ENCODE assay signal across 8 cellular contexts in genomic region chr6:31546339-31546961, GRCh38. TPM values are rescaled to one million over a fixed set of nuclear protein-coding genes. Genes with fewer than 3 reads are reported as not detected.
DNase-seq lines count a peak whose midpoint lies in the region; ATAC-seq lines count a peak whose summit lies in the region.

ATP6V1G2 (minus strand) TSS chr6:31546608; CDS start chr6:31546559, 49 bp downstream.

- POLR2A ChIA-PET in CD4-positive, alpha-beta memory T cell (lab: Charles Lee; ENCODE audit: partially characterized antibody), result interaction anchor here (0.6 to 52.5 kb wide), 8 partner anchors 8 to 106 kb away, joined by 3 to 3597 read pairs (median 4); partner anchors contain the start of genes LST1, LTA, LTB and MICB

- peaks cover 45% of the 10 kb centered on the region for H3K4me1 ChIP-seq in CD4-positive, alpha-beta memory T cell (ENCODE audit: insufficient read depth, low read length)

- H3K27ac Mint-ChIP-seq in CD4-positive, alpha-beta memory T cell, result peak within 1 kb of the TSS; percentile 93 to 99 (median 97)
- H3K27ac Mint-ChIP-seq in naive B cell, result peak within 1 kb of the TSS; percentile 83 to 98 (median 96)
- peak within 1 kb of the TSS; percentile 85 for H3K27ac Mint-ChIP-seq in stimulated activated effector memory CD8-positive, alpha-beta T cell treated with anti-CD3 and anti-CD28 coated beads, Interleukin-12 subunit alpha, Interleukin-12 subunit beta, amount 100 ng/mL, for 72 hours

- CTCF ChIA-PET in CD4-positive, alpha-beta memory T cell (lab: Charles Lee; ENCODE audit: partially characterized antibody), result interaction anchor here (0.9 to 35.1 kb wide), 9 partner anchors 10 to 406 kb away, joined by 3 to 1152 read pairs (median 5); partner anchors contain the start of genes LST1, LTB, NCR3 and TNF

- H3K27me3 Mint-ChIP-seq in CD4-positive, alpha-beta memory T cell, result no peaks in the 10 kb centered on the region
- no peaks in the 10 kb centered on the region for H3K27me3 Mint-ChIP-seq in naive B cell

- H3K36me3 Mint-ChIP-seq in CD4-positive, alpha-beta memory T cell, result peaks cover 0 to 15% of the 10 kb centered on the region in 2 donors
- H3K36me3 Mint-ChIP-seq in naive B cell, result peaks cover 0 to 5% of the 10 kb centered on the region in 2 donors
- H3K36me3 Mint-ChIP-seq in stimulated activated effector memory CD8-positive, alpha-beta T cell treated with anti-CD3 and anti-CD28 coated beads, Interleukin-12 subunit alpha, Interleukin-12 subunit beta, amount 100 ng/mL, for 72 hours, result peaks cover 34% of the 10 kb centered on the region

- peaks cover 23 to 53% (median 37%) of the 10 kb centered on the region in 4 donors for H3K4me1 Mint-ChIP-seq in CD4-positive, alpha-beta memory T cell
- H3K4me1 Mint-ChIP-seq in naive B cell, result peaks cover 26 to 52% (median 28%) of the 10 kb centered on the region in 3 donors
- peaks cover 33% of the 10 kb centered on the region for H3K4me1 Mint-ChIP-seq in stimulated activated effector memory CD8-positive, alpha-beta T cell treated with anti-CD3 and anti-CD28 coated beads, Interleukin-12 subunit alpha, Interleukin-12 subunit beta, amount 100 ng/mL, for 72 hours

- DNase-seq in CD4-positive, alpha-beta memory T cell, result peak; percentile 76 to 87 (median 80)
- DNase-seq in Kasumi-1 (lab: John Stamatoyannopoulos, UW) (peak; percentile 93 to 94), RKO (ENCODE audit: low spot score) (peak; percentile 95), activated T-helper 1 cell treated with Interleukin-2 at 50 U/mL for 16 hours (ENCODE audit: low read depth) (peak; percentile 69), fibroblast of gingiva (ENCODE audit: low read depth) (peak; percentile 88), naive B cell (peak; percentile 77)
- peak; percentile 77 to 95 for DNase-seq in stimulated activated effector memory CD8-positive, alpha-beta T cell treated with anti-CD3 and anti-CD28 coated beads, Interleukin-12 subunit alpha, Interleukin-12 subunit beta, amount 100 ng/mL, for 72 hours (ENCODE audit: low spot score in 2 of 2)

- H3K27ac ChIP-seq in CD4-positive, alpha-beta memory T cell (ENCODE audit: low read depth, low read length), result peak within 1 kb of the TSS; percentile 85

- intact Hi-C loops in CD4-positive, alpha-beta memory T cell (cut with micrococcal nuclease), result loop anchor here (1.0 to 5.0 kb wide), 4 partner anchors 52 to 411 kb away; partner anchors contain the start of genes GPANK1, NELFE and SKIC2

- peak; percentile 47 for ATAC-seq in GM21528 (IDR thresholded peaks at IDR 0.05; ENCODE audit: low FRiP score, unreplicated experiment)
- peak; percentile 45 for ATAC-seq in naive B cell (ENCODE audit: low read depth in 2 of 2)
- ATAC-seq in stimulated activated effector memory CD8-positive, alpha-beta T cell treated with anti-CD3 and anti-CD28 coated beads, Interleukin-12 subunit alpha, Interleukin-12 subunit beta, amount 100 ng/mL, for 72 hours, result peak; percentile 73

- no peaks in the 10 kb centered on the region for H3K9me3 ChIP-seq in CD4-positive, alpha-beta memory T cell (ENCODE audit: control insufficient read depth in 1 of 2, low read length in 2 of 2)

- H3K36me3 ChIP-seq in CD4-positive, alpha-beta memory T cell (ENCODE audit: insufficient read depth, low read length), result peaks cover 4% of the 10 kb centered on the region

- H3K27me3 ChIP-seq in CD4-positive, alpha-beta memory T cell (ENCODE audit: insufficient read depth, low read length), result no peaks in the 10 kb centered on the region

- H3K9me3 Mint-ChIP-seq in CD4-positive, alpha-beta memory T cell, result peaks cover 0 to 2% (median 0%) of the 10 kb centered on the region in 8 donors
- H3K9me3 Mint-ChIP-seq in naive B cell, result no peaks in the 10 kb centered on the region
- H3K9me3 Mint-ChIP-seq in stimulated activated effector memory CD8-positive, alpha-beta T cell treated with anti-CD3 and anti-CD28 coated beads, Interleukin-12 subunit alpha, Interleukin-12 subunit beta, amount 100 ng/mL, for 72 hours, result no peaks in the 10 kb centered on the region

- peak within 1 kb of the TSS; percentile 85 to 93 (median 88) for H3K4me3 Mint-ChIP-seq in CD4-positive, alpha-beta memory T cell
- H3K4me3 Mint-ChIP-seq in naive B cell, result peak within 1 kb of the TSS; percentile 84 to 95 (median 91)
- H3K4me3 Mint-ChIP-seq in stimulated activated effector memory CD8-positive, alpha-beta T cell treated with anti-CD3 and anti-CD28 coated beads, Interleukin-12 subunit alpha, Interleukin-12 subunit beta, amount 100 ng/mL, for 72 hours, result peak within 1 kb of the TSS; percentile 79

- H3K4me3 ChIP-seq in CD4-positive, alpha-beta memory T cell (ENCODE audit: low read length in 2 of 2), result peak within 1 kb of the TSS; percentile 55 to 79

RNA-seq across cellular contexts. Expression of gene ATP6V1G2, which starts in this region (rescaled TPM):
- total RNA-seq in CD4-positive, alpha-beta memory T cell, result 1 to 10 TPM; 6.0 to 7.2 TPM
- under 1 TPM; 0.84 to 1.00 TPM for polyA plus RNA-seq in CD4-positive, alpha-beta memory T cell
- under 1 TPM in 2 of 6 donors, not detected in 4; 0.67 to 0.69 TPM for polyA plus RNA-seq in naive B cell (ENCODE audit: low read depth in 6 of 6)

Comparison
In these comparisons a context has a peak if more than half of its experiments do, and no peak if none do; other contexts are left out.
1. Peak in every context shown above with its lines: DNase-seq, ATAC-seq, H3K4me3 ChIP-seq and H3K27ac ChIP-seq.
2. Peak in DNase-seq and ATAC-seq in naive B cell; RNA of the gene not detected or under 1 TPM.